In genomic region chr13:99522288-99522687, GRCh38 we compare ENCODE assay signal across 18 cellular contexts.
"Had no signal": no experiment of that assay in that cellular context is flagged by ENCODE, and none has a peak within 500 bp of the region (broad histone marks: within the 10 kb centered on the region; RNA-seq: fewer than 3 reads in every experiment).

No MANE protein-coding gene starts in this region.

- H3K4me1 Mint-ChIP-seq: neural crest cell had no signal

- H3K27ac Mint-ChIP-seq: activated naive CD8-positive, alpha-beta T cell had no signal

- ATAC-seq: foreskin keratinocyte; lower lobe of right lung; naive thymus-derived CD4-positive, alpha-beta T cell; stimulated activated naive CD8-positive, alpha-beta T cell treated with anti-CD3 and anti-CD28 coated beads, Interleukin-15, Interleukin-2, amounts not matched to agents 100 U/mL and 50 U/mL, for 24 hours had no signal

- H3K9me3 Mint-ChIP-seq: naive thymus-derived CD4-positive, alpha-beta T cell; neural crest cell had no signal

- H3K4me3 ChIP-seq: breast epithelium, coronary artery, esophagus muscularis mucosa, lower lobe of right lung, prostate gland had no signal

- H3K27me3 Mint-ChIP-seq: activated naive CD8-positive, alpha-beta T cell; naive thymus-derived CD4-positive, alpha-beta T cell had no signal

- DNase-seq: activated CD4-positive, alpha-beta T cell treated with anti-CD3 and anti-CD28 coated beads for 1 hour; activated CD4-positive, alpha-beta T cell treated with anti-CD3 and anti-CD28 coated beads, Interleukin-2, amount 50 U/mL, for 4 hours; activated gamma-delta T cell treated with Interleukin-2 at 50 U/mL for 16 hours; activated T-cell treated with anti-CD3 and anti-CD28 coated beads for 4 hours; amniotic stem cell; foreskin keratinocyte; lower lobe of right lung; naive thymus-derived CD4-positive, alpha-beta T cell; stimulated activated CD4-positive, alpha-beta T cell treated with anti-CD3 and anti-CD28 coated beads, Interleukin-4, amount 100 ng/mL, for 24 hours; stimulated activated naive CD8-positive, alpha-beta T cell treated with anti-CD3 and anti-CD28 coated beads, Interleukin-15, Interleukin-2, amounts not matched to agents 100 U/mL and 50 U/mL, for 24 hours; T-helper 1 cell; T-helper 9 cell had no signal

- H3K4me3 Mint-ChIP-seq: activated naive CD8-positive, alpha-beta T cell; naive thymus-derived CD4-positive, alpha-beta T cell; neural crest cell had no signal
